Comparison of ENCODE assay signal across 23 cellular contexts in the genomic region with DNA sequence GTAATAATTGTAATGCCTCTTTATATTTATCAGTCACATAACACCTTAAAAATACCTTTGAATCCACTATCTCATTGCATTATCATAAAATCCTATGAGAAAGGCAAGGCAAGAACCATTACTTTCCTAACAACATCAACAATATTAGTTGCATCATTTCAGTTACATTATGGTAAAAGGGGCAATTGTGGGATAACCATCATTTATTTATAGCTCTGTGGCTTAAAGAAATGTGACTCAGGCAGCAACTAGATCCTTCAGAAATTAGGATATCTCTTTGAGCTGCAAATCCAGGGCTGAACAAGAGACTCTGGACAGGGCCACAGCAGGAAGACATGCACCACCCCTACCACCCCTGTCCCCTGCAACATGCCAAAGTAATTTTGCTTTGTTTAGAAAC. TPM values are rescaled to one million over a fixed set of nuclear protein-coding genes. Genes with fewer than 3 reads are reported as not detected.
DNase-seq lines count a peak whose midpoint lies in the region; ATAC-seq and TF ChIP-seq lines count a peak whose summit lies in the region.
"Had no signal": no experiment of that assay in that cellular context is flagged by ENCODE, and none has a peak within 500 bp of the region (broad histone marks: within the 10 kb centered on the region; RNA-seq: fewer than 3 reads in every experiment).

No MANE protein-coding gene starts in this region.

- H3K9ac ChIP-seq in IMR-90 (ENCODE audit: low read depth, low read length) (no peak overlapping the region), mesenchymal stem cell (ENCODE audit: low read length) (peak overlapping the region; percentile 5)

- POLR2A ChIA-PET in IMR-90 (lab: Charles Lee; ENCODE audit: unreplicated experiment): no interaction called here

- CTCF ChIA-PET in IMR-90 (lab: Yijun Ruan, JAX): interaction anchor here (0.6 to 1.2 kb wide), 2 partner anchors 22 to 37 kb away, joined by 3 read pairs; a partner anchor contains a TSS

- H2AK9ac ChIP-seq in IMR-90 (replicated peaks; ENCODE audit: low read depth, low read length, poor library complexity): no peak overlapping the region

- no peak for TF ChIP-seq CTCF in AG10803 (conservative IDR thresholded peaks at IDR 0.05; ENCODE audit: low read length)
- no peak for TF ChIP-seq CTCF in IMR-90 (conservative IDR thresholded peaks at IDR 0.05; ENCODE audit: low read depth, low read length)
- TF ChIP-seq CTCF in astrocyte of the spinal cord (IDR thresholded peaks at IDR 0.05; ENCODE audit: low read depth, low read length): no peak

- intact Hi-C loops in IMR-90 (cut with micrococcal nuclease) (no loop called here), posterior cingulate gyrus (cut with DNase I) (no loop called here)

- TF ChIP-seq POLR2A in IMR-90 (IDR thresholded peaks at IDR 0.05; ENCODE audit: low read depth, low read length): no peak

- no peak overlapping the region for H3K4me3 ChIP-seq in AG10803 (ENCODE audit: low read length)
- H3K4me3 ChIP-seq in IMR-90 (ENCODE audit: insufficient read depth, low read depth, low read length): no peak overlapping the region
- H3K4me3 ChIP-seq in astrocyte of the spinal cord (ENCODE audit: low read depth, low read length): no peak overlapping the region
- no peak overlapping the region for H3K4me3 ChIP-seq in mesenchymal stem cell (ENCODE audit: insufficient read depth in 1 of 2, low read depth in 1 of 2, low read length in 2 of 2)
- H3K4me3 ChIP-seq: adrenal gland had no signal

- H2BK5ac ChIP-seq in IMR-90 (ENCODE audit: low read depth, low read length, poor library complexity, severe bottlenecking): peak overlapping the region; percentile 17
- H2BK5ac ChIP-seq in mesenchymal stem cell (ENCODE audit: low read depth, low read length, poor library complexity, severe bottlenecking): no peak overlapping the region

- H3K4me1 ChIP-seq in IMR-90 (ENCODE audit: control insufficient read depth, insufficient read depth, low read length) (peaks cover 18% of the 10 kb centered on the region), mesenchymal stem cell (ENCODE audit: control insufficient read depth, insufficient read depth, low read depth, low read length) (peaks cover 8% of the 10 kb centered on the region)
- H3K4me1 ChIP-seq: adrenal gland had no signal

- H2BK120ac ChIP-seq in IMR-90 (ENCODE audit: low read depth, low read length) (no peak overlapping the region), mesenchymal stem cell (ENCODE audit: low read depth, low read length) (no peak overlapping the region)

- H2BK12ac ChIP-seq in mesenchymal stem cell (ENCODE audit: low read length in 2 of 2): no peak overlapping the region

- no peak overlapping the region for H2BK20ac ChIP-seq in IMR-90 (ENCODE audit: low read depth, low read length)

- no peak overlapping the region for H3K27ac ChIP-seq in IMR-90 (ENCODE audit: insufficient read depth, low read length)
- no peak overlapping the region for H3K27ac ChIP-seq in mesenchymal stem cell (ENCODE audit: low read length, poor library complexity, severe bottlenecking)
- H3K27ac ChIP-seq: adrenal gland, WERI-Rb-1 had no signal

- H3K18ac ChIP-seq in IMR-90 (ENCODE audit: low read depth, low read length) (no peak overlapping the region), mesenchymal stem cell (ENCODE audit: low read depth in 1 of 2, low read length in 2 of 2) (no peak overlapping the region)

- H3K9me3 ChIP-seq in IMR-90 (ENCODE audit: control insufficient read depth, insufficient read depth, low read length) (no peaks in the 10 kb centered on the region), mesenchymal stem cell (ENCODE audit: control insufficient read depth, low read length) (no peaks in the 10 kb centered on the region)
- H3K9me3 ChIP-seq: adrenal gland had no signal

- H4K5ac ChIP-seq in IMR-90 (ENCODE audit: low read depth, low read length): no peak overlapping the region

- H3K36me3 ChIP-seq in IMR-90 (ENCODE audit: control insufficient read depth, insufficient read depth, low read length) (no peaks in the 10 kb centered on the region), mesenchymal stem cell (ENCODE audit: control insufficient read depth in 1 of 2, insufficient read depth in 2 of 2, low read depth in 1 of 2, low read length in 2 of 2) (no peaks in the 10 kb centered on the region)
- H3K36me3 ChIP-seq: adrenal gland, WERI-Rb-1 had no signal

- no peak for TF ChIP-seq RAD21 in IMR-90 (IDR thresholded peaks at IDR 0.05; ENCODE audit: low read length)

- H2BK15ac ChIP-seq in IMR-90 (ENCODE audit: low read depth, low read length) (no peak overlapping the region), mesenchymal stem cell (ENCODE audit: low read depth, poor library complexity, severe bottlenecking) (no peak overlapping the region)

- no peak overlapping the region for H3K14ac ChIP-seq in IMR-90 (replicated peaks; ENCODE audit: low read depth, low read length)
- no peak overlapping the region for H3K14ac ChIP-seq in mesenchymal stem cell (ENCODE audit: low read length in 2 of 2)

- no peaks in the 10 kb centered on the region for H3K27me3 ChIP-seq in IMR-90 (ENCODE audit: control insufficient read depth, insufficient read depth, low read length)
- no peaks in the 10 kb centered on the region for H3K27me3 ChIP-seq in mesenchymal stem cell (ENCODE audit: control insufficient read depth in 1 of 2, insufficient read depth in 1 of 2, low read length in 2 of 2)
- H3K27me3 ChIP-seq: adrenal gland had no signal

- H3K23ac ChIP-seq in IMR-90 (ENCODE audit: low read depth, low read length) (no peak overlapping the region), mesenchymal stem cell (ENCODE audit: low read length in 2 of 2) (no peak overlapping the region)

- H4K8ac ChIP-seq in IMR-90 (ENCODE audit: low read depth in 2 of 2, low read length in 2 of 2) (no peak overlapping the region), mesenchymal stem cell (ENCODE audit: low read length) (no peak overlapping the region)

- H3K4me2 ChIP-seq in IMR-90 (ENCODE audit: low read depth, low read length) (no peak overlapping the region), mesenchymal stem cell (ENCODE audit: low read length, poor library complexity, severe bottlenecking) (no peak overlapping the region)

- no TSS peak for BruUV-seq in IMR-90 (replicated peaks; lab: Mats Ljungman, UMichigan)

- H3K79me1 ChIP-seq in IMR-90 (ENCODE audit: low read depth in 1 of 2, low read length in 2 of 2): peaks cover 30 to 68% of the 10 kb centered on the region in 2 experiments
- no peaks in the 10 kb centered on the region for H3K79me1 ChIP-seq in mesenchymal stem cell (replicated peaks; ENCODE audit: low read length, poor library complexity, severe bottlenecking)

- dilution Hi-C loops in IMR-90 (cut with HindIII; ENCODE audit: low sequenced_read_pairs, unreplicated experiment): no loop called here

- H3K9me1 ChIP-seq in IMR-90 (ENCODE audit: insufficient read depth, low read length): peaks cover 18% of the 10 kb centered on the region

- in situ Hi-C loops in IMR-90 (cut with MboI; ENCODE audit: low sequenced_read_pairs): no loop called here
- in situ Hi-C loops in astrocyte of the spinal cord (cut with HindIII; ENCODE audit: low sequenced_read_pairs): no loop called here

- H4K91ac ChIP-seq in IMR-90 (ENCODE audit: insufficient read depth, low read depth, low read length) (no peak overlapping the region), mesenchymal stem cell (ENCODE audit: low read length) (no peak overlapping the region)

- DNase-seq in AG10803 (ENCODE audit: low read depth) (peak; percentile 58), IMR-90 (peak; percentile 80), astrocyte of the spinal cord (ENCODE audit: low read depth, low spot score) (peak; percentile 56), mesenchymal stem cell (peak; percentile 65), posterior cingulate gyrus (no peak), nucleus accumbens (lab: John Stamatoyannopoulos, UW) (no peak)
- no peak for DNase-seq in effector CD8-positive, alpha-beta T cell (lab: John Stamatoyannopoulos, UW)
- DNase-seq: activated CD4-positive, alpha-beta T cell treated with anti-CD3 and anti-CD28 coated beads, Interleukin-2, amount 50 U/mL, for 48 hours; activated gamma-delta T cell treated with Interleukin-2 at 50 U/mL for 16 hours; activated T-cell treated with anti-CD3 and anti-CD28 coated beads for 4 hours; adrenal gland; CD4-positive, alpha-beta memory T cell; central memory CD4-positive, alpha-beta T cell; glutamatergic neuron; H9; Kasumi-1; NCI-H69; stimulated activated CD4-positive, alpha-beta T cell treated with anti-CD3 and anti-CD28 coated beads, Interleukin-2, amount 100 ng/mL, for 24 hours; stimulated activated naive CD4-positive, alpha-beta T cell treated with Interleukin-2 at 50 U/mL for 16 hours; WERI-Rb-1 had no signal

- H2AFZ ChIP-seq in IMR-90 (replicated peaks; ENCODE audit: low read length, poor library complexity) (no peak overlapping the region), mesenchymal stem cell (ENCODE audit: low read depth, low read length) (no peak overlapping the region)

- peaks cover 26% of the 10 kb centered on the region; the same call in 1 of the 2 replicates for H4K20me1 ChIP-seq in IMR-90 (ENCODE audit: insufficient read depth, low read length)

- ATAC-seq in IMR-90 (ENCODE audit: low read depth): 0 out of 2 replicates have a peak, but pooled peaks have one; percentile 35
- no peak for ATAC-seq in GM19324 (IDR thresholded peaks at IDR 0.05; ENCODE audit: low FRiP score, unreplicated experiment)
- ATAC-seq: left lobe of liver, Right ventricle myocardium inferior had no signal

- H2AK5ac ChIP-seq in IMR-90 (ENCODE audit: low read depth, low read length) (no peak overlapping the region), mesenchymal stem cell (ENCODE audit: low read length, severe bottlenecking) (no peak overlapping the region)

- no peak overlapping the region for H3K56ac ChIP-seq in IMR-90 (ENCODE audit: extremely low read depth, insufficient read depth, low read length)

- H3K4ac ChIP-seq in IMR-90 (ENCODE audit: low read depth, low read length) (no peak overlapping the region), mesenchymal stem cell (ENCODE audit: low read depth in 1 of 2, low read length in 2 of 2) (no peak overlapping the region)

TF ChIP-seq in IMR-90, 13 proteins besides CTCF, POLR2A, EP300 and RAD21 (continues in another document):
- TF ChIP-seq CEBPB (IDR thresholded peaks at IDR 0.05; ENCODE audit: low read depth, low read length): peak; percentile 90

RNA-seq across cellular contexts. Expression of a gene that starts 36.4 kb away (rescaled TPM):
- 102 and 104 TPM in 2 replicates for total RNA-seq in IMR-90 (2012; rRNA removed)
- 45.0 and 45.1 TPM in 2 replicates for polyA plus RNA-seq in IMR-90 (2012; rRNA removed)
- polyA plus RNA-seq in IMR-90 (2012; cell fraction: cytosol; rRNA removed): 14.0 and 14.1 TPM in 2 replicates
- polyA plus RNA-seq in IMR-90 (2012; cell fraction: nucleus; rRNA removed; ENCODE audit: low replicate concordance): 26.2 and 55.5 TPM in 2 replicates
- 61.8 TPM for polyA plus RNA-seq in mesenchymal stem cell (2013, experiment 1 of 2)
- polyA plus RNA-seq in mesenchymal stem cell (2013, experiment 2 of 2): 60.9 TPM

Comparison
In these comparisons a context has a peak if more than half of its experiments do, and no peak if none do; other contexts are left out.
1. DNase-seq: peak in AG10803 (single experiment), IMR-90 (single experiment), astrocyte of the spinal cord (single experiment) and mesenchymal stem cell (single experiment); none in effector CD8-positive, alpha-beta T cell (single experiment), posterior cingulate gyrus (0 of 10) and nucleus accumbens (0 of 56).